ENCODE assay signal across 12 cellular contexts in the genomic region with DNA sequence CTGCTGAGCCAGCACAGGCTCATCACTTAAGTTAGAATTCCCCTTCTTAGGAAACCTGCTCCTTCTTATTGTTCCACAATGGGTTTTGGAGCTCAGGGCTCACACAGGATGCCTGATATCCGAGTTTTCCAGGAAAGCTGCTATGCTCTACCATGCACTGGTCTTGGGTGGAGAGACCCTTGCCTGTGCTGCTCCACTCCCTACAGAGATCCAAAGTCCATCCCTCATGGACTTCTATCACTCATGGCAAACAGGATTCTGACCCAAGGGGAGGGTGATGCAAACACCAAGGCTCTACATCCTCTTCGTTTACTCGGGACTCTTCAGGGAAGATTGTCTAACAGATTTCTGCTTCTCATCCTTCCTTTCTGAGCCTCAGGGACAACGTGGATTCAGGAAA. TPM values are rescaled to one million over a fixed set of nuclear protein-coding genes. Genes with fewer than 3 reads are reported as not detected.
"Had no signal": no experiment of that assay in that cellular context is flagged by ENCODE, and none has a peak within 500 bp of the region (broad histone marks: within the 10 kb centered on the region; RNA-seq: fewer than 3 reads in every experiment).

No MANE protein-coding gene starts in this region.

- H3K4me3 ChIP-seq: GM23248, HAP-1, K562 had no signal

- H3K4me1 ChIP-seq: HAP-1 had no signal

- DNase-seq: GM23248, GOT3, H7, HFFc6, IMR-90, KG1 had no signal

- H3K9ac ChIP-seq: GM23248 had no signal

- H3K4me3 Mint-ChIP-seq: HFFc6 had no signal

- H3K27ac ChIP-seq: GM23248, HL-60 had no signal

- H3K9me3 ChIP-seq: HAP-1 had no signal

- H3K27ac Mint-ChIP-seq: HFFc6 had no signal

- H2AFZ ChIP-seq: GM23248 had no signal

- ATAC-seq: HCT116, K562 had no signal

- H3K36me3 ChIP-seq: HAP-1 had no signal

RNA-seq across cellular contexts. Expression of a gene that starts 5.2 kb away (rescaled TPM):
- total RNA-seq: GM23248, HFFc6, IMR-90 had no signal
- polyA plus RNA-seq: GM23248, K562 had no signal

RNA-seq across cellular contexts. Expression of a gene that starts 54.1 kb away (rescaled TPM):
- total RNA-seq: GM23248, H4, H7, HFFc6, HT1080, IMR-90, K562 had no signal
- polyA plus RNA-seq: GM23248, IMR-90, K562 had no signal
